Comparison of ENCODE assay signal across 8 cellular contexts in the genomic region with DNA sequence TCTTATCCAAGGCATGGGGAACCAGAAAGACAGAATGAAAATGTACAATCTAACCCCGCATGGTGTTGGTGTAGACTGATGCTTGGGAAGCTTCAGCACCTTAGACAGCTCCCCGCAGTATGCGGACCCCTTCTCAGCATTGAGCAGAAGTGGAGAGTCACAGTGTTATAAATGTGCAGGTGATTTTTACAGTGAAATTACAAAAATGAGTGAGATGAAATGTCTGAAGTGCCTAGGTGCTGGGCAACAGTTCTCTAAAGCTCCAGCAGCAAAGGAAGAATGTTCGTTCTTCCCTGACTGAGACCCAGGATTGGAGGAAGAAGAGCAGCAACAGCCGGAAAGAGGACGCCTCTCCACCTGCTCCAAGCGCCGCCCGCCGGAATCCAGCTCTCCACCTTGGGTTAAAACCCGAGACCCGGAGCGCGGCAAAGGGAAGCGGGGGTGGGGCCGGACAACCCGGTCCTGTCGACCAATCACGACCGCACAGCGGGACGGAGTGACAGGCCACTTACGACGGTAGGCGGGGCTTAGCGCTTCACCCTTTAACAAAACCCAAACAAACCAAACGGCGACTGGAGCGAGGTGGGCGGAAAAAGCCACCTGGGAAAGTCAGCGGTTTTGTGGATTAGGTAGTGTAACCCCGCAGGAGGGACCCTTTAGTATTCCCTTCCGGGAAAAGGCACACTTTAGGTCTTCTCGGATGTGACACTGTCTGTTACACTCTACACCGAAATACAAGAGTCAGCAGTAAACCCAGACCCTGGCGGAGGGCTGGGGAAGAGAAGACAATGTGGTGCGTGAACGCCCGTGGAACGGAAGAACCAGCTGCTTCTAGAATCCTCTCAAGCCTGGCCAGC. TPM values are rescaled to one million over a fixed set of nuclear protein-coding genes. Genes with fewer than 3 reads are reported as not detected.
DNase-seq lines count a peak whose midpoint lies in the region; ATAC-seq, FAIRE-seq and TF ChIP-seq lines count a peak whose summit lies in the region.

A gene (minus strand): TSS at position 403 of the 857 bp plus-strand sequence. CDS start 436 bp downstream, outside the sequence.

- H3K4me1 Mint-ChIP-seq in activated CD4-positive, alpha-beta memory T cell treated with anti-CD3 and anti-CD28 coated beads for 36 hours (ENCODE audit: low read depth): peaks cover 3% of the 10 kb centered on the region

- no TSS peak for BruUV-seq in K562 (replicated peaks; lab: Mats Ljungman, UMichigan)

- no peak for TF ChIP-seq CTCF in K562 (IDR thresholded peaks at IDR 0.05 in 2 of 3, conservative IDR thresholded peaks at IDR 0.05 in 1 of 3; ENCODE audit: insufficient read depth in 2 of 3, low read depth in 1 of 3, low read length in 3 of 3)
- no peak for TF ChIP-seq CTCF in stomach (IDR thresholded peaks at IDR 0.05)

- WGBS in K562 (ENCODE audit: insufficient coverage, low coverage, missing lambda C conversion rate): under 1% methylated on average over 37 of the region's 40 CpGs
- WGBS in stomach, 5 donors: 3 to 4% (median 3%) methylated on average over 40 of the region's 40 CpGs

- H3K4me3 Mint-ChIP-seq in activated CD4-positive, alpha-beta memory T cell treated with anti-CD3 and anti-CD28 coated beads for 36 hours: no peak within 1 kb of the TSS

- peaks cover 0 to 4% of the 10 kb centered on the region in 2 experiments; a peak in 2 of 5 replicates for H3K4me1 ChIP-seq in K562 (replicated peaks in 1 of 2; ENCODE audit: control insufficient read depth in 2 of 2, insufficient read depth in 2 of 2, low read length in 2 of 2)
- H3K4me1 ChIP-seq in stomach: peaks cover 4 to 11% (median 8%) of the 10 kb centered on the region in 4 donors

- H3K9ac ChIP-seq in K562 (ENCODE audit: insufficient read depth in 1 of 2, low read depth in 2 of 2, low read length in 2 of 2): peak within 1 kb of the TSS; percentile 13 to 76; a peak in 3 of 4 replicates

- in situ Hi-C loops in ACHN (cut with HindIII; ENCODE audit: low pct_ligation_motif_present, low pct_unique_long_range_greater_than_20kb, low sequenced_read_pairs): no loop called here
- in situ Hi-C loops in K562 (cut with MboI): loop anchor here (25.0 kb wide), 1 partner anchor 808 kb away; no protein-coding TSS in a partner anchor

- CTCF ChIA-PET in K562 (lab: Yijun Ruan, JAX; ENCODE audit: low intra/inter-chr PET ratio): no interaction called here
- CTCF ChIA-PET in activated CD4-positive, alpha-beta memory T cell treated with anti-CD3 and anti-CD28 coated beads for 36 hours (lab: Charles Lee): no interaction called here

- intact Hi-C loops in K562 (cut with micrococcal nuclease) (loop anchor here (5.0 kb wide), 1 partner anchor 67 kb away; no protein-coding TSS in a partner anchor), stomach (cut with DNase I; ENCODE audit: low total_unique reads) (no loop called here)
- intact Hi-C loops in activated CD4-positive, alpha-beta memory T cell treated with anti-CD3 and anti-CD28 coated beads for 36 hours (cut with micrococcal nuclease): no loop called here

- ATAC-seq in GM18508 (IDR thresholded peaks at IDR 0.05; ENCODE audit: insufficient read depth, unreplicated experiment) (peak; percentile 56), HG03196 (IDR thresholded peaks at IDR 0.05; ENCODE audit: unreplicated experiment) (peak; percentile 66), K562 (peak; percentile 99)

- H3K9me3 ChIP-seq in K562 (replicated peaks; ENCODE audit: control insufficient read depth, insufficient read depth, low read depth, low read length) (no peaks in the 10 kb centered on the region), stomach (no peaks in the 10 kb centered on the region)

- H3K9me3 Mint-ChIP-seq in activated CD4-positive, alpha-beta memory T cell treated with anti-CD3 and anti-CD28 coated beads for 36 hours: peaks cover 4% of the 10 kb centered on the region

- POLR2A ChIA-PET in K562 (lab: Yijun Ruan, JAX): interaction anchor here (0.7 kb wide), 1 partner anchor 34 kb away, joined by 6 read pairs; no protein-coding TSS in a partner anchor
- POLR2A ChIA-PET in activated CD4-positive, alpha-beta memory T cell treated with anti-CD3 and anti-CD28 coated beads for 36 hours (lab: Charles Lee): no interaction called here

- TF ChIP-seq POLR2A in K562 (conservative IDR thresholded peaks at IDR 0.05): no peak
- TF ChIP-seq POLR2A in stomach (IDR thresholded peaks at IDR 0.05): no peak

- H4K20me1 ChIP-seq in K562 (replicated peaks; ENCODE audit: control insufficient read depth, insufficient read depth, low read length): no peaks in the 10 kb centered on the region

- H3K36me3 ChIP-seq in K562 (ENCODE audit: control insufficient read depth, insufficient read depth, low read length) (no peaks in the 10 kb centered on the region), stomach (no peaks in the 10 kb centered on the region)

- TF ChIP-seq EP300 in K562 (IDR thresholded peaks at IDR 0.05; ENCODE audit: low read length): no peak
- TF ChIP-seq EP300 in stomach (IDR thresholded peaks at IDR 0.05): no peak

- no peaks in the 10 kb centered on the region for H3K36me3 Mint-ChIP-seq in activated CD4-positive, alpha-beta memory T cell treated with anti-CD3 and anti-CD28 coated beads for 36 hours

- H3K4me2 ChIP-seq in K562 (ENCODE audit: insufficient read depth, low read length): peak within 1 kb of the TSS; percentile 80

- no peaks in the 10 kb centered on the region for H3K27me3 ChIP-seq in K562 (ENCODE audit: control insufficient read depth in 2 of 2, insufficient read depth in 2 of 2, low read length in 2 of 2)
- peaks cover 0 to 13% (median 7%) of the 10 kb centered on the region in 3 donors for H3K27me3 ChIP-seq in stomach

- DNase-seq in ACHN (peak; percentile 35), NCI-H748 (lab: John Stamatoyannopoulos, UW; ENCODE audit: unreplicated experiment) (peak; percentile 98), K562 (ENCODE audit: extremely low read depth in 1 of 4, low spot score in 3 of 4) (peak; percentile 81 to 88 (median 84)), iris pigment epithelial cell (ENCODE audit: low read depth) (peak; percentile 59), stomach (peak; percentile 36)
- no peak for DNase-seq in activated CD4-positive, alpha-beta memory T cell treated with anti-CD3 and anti-CD28 coated beads for 36 hours

- H3K4me3 ChIP-seq in K562 (peak within 1 kb of the TSS; percentile 36), stomach (peak within 1 kb of the TSS; percentile 11 to 40 (median 27))

- H3K27ac ChIP-seq in K562 (ENCODE audit: extremely low read depth, low read depth, low read length) (peak within 1 kb of the TSS; percentile 49; the same call in 2 of the 3 replicates), stomach (no peak within 1 kb of the TSS)

- TF ChIP-seq RAD21 in K562 (CRISPR knock-in tag; conservative IDR thresholded peaks at IDR 0.05 in 1 of 2, IDR thresholded peaks at IDR 0.05 in 1 of 2): no peak

- H2AFZ ChIP-seq in K562 (ENCODE audit: low read depth, low read length): peak within 1 kb of the TSS; percentile 84

- H3K27ac Mint-ChIP-seq in activated CD4-positive, alpha-beta memory T cell treated with anti-CD3 and anti-CD28 coated beads for 36 hours: no peak within 1 kb of the TSS

- H3K9me1 ChIP-seq in K562 (ENCODE audit: control insufficient read depth, insufficient read depth, low read length): no peaks in the 10 kb centered on the region

- H3K79me2 ChIP-seq in K562 (ENCODE audit: control insufficient read depth, insufficient read depth, low read length): no peaks in the 10 kb centered on the region

- H3K27me3 Mint-ChIP-seq in activated CD4-positive, alpha-beta memory T cell treated with anti-CD3 and anti-CD28 coated beads for 36 hours: peaks cover 10% of the 10 kb centered on the region

- FAIRE-seq in K562 (lab: Jason Lieb, UNC): peak; percentile 73

TF ChIP-seq in K562, 482 proteins besides CTCF, POLR2A, EP300 and RAD21 (continues in another document):
- TF ChIP-seq, protein P1, sequence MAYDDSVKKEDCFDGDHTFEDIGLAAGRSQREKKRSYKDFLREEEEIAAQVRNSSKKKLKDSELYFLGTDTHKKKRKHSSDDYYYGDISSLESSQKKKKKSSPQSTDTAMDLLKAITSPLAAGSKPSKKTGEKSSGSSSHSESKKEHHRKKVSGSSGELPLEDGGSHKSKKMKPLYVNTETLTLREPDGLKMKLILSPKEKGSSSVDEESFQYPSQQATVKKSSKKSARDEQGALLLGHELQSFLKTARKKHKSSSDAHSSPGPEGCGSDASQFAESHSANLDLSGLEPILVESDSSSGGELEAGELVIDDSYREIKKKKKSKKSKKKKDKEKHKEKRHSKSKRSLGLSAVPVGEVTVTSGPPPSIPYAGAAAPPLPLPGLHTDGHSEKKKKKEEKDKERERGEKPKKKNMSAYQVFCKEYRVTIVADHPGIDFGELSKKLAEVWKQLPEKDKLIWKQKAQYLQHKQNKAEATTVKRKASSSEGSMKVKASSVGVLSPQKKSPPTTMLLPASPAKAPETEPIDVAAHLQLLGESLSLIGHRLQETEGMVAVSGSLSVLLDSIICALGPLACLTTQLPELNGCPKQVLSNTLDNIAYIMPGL (CRISPR knock-in tag; IDR thresholded peaks at IDR 0.05): no peak

RNA-seq across cellular contexts. Expression of the gene that starts here (rescaled TPM):
- total RNA-seq in K562 (2011; cell fraction: chromatin; rRNA removed; ENCODE audit: low replicate concordance): 0.12 and 0.63 TPM in 2 replicates
- total RNA-seq in K562 (2011; cell fraction: nucleolus; rRNA removed): 0.17 TPM in 1 of 2 replicates, not detected in the other
- total RNA-seq in K562 (2011; cell fraction: nucleoplasm; rRNA removed): 0.08 and 0.15 TPM in 2 replicates
- 0.04 TPM in 1 of 2 replicates, not detected in the other for total RNA-seq in K562 (2014; rRNA removed)
- total RNA-seq in K562 (2014; rRNA removed; fragmentation: Illumina TruSeq; extraction: Trizol): 0.07 and 0.29 TPM in 2 replicates
- 0.04 and 0.07 TPM in 2 replicates for total RNA-seq in K562 (2015; rRNA removed; fragmentation: Illumina TruSeq; extraction: Trizol)
- total RNA-seq in K562 (2021): 0.11 TPM in 1 of 2 replicates, not detected in the other
- 0.11 and 0.14 TPM in 2 replicates for polyA plus RNA-seq in K562 (2011; rRNA removed)
- polyA plus RNA-seq in K562 (2011; cell fraction: cytosol; rRNA removed): 0.01 TPM in 2 replicates
- 0.03 TPM in 2 replicates for polyA plus RNA-seq in K562 (2011; cell fraction: nucleus; rRNA removed)
- polyA plus RNA-seq in K562 (2012): 0.05 and 0.06 TPM in 2 replicates
- 0.01 and 0.06 TPM in 2 replicates for polyA plus RNA-seq in K562 (2014; fragmentation: Illumina TruSeq; extraction: Trizol)
- under 1 TPM; 0.08 to 0.10 TPM for polyA plus RNA-seq in K562 (2014; fragmentation: Nextera tagmentation; extraction: Ambion mirVana)
- polyA plus RNA-seq in K562 (2014; rRNA removed): 0.07 and 0.08 TPM in 2 replicates
- 0.07 and 0.12 TPM in 2 replicates for polyA minus RNA-seq in K562 (2011; rRNA and poly(A)+ RNA removed)
- polyA minus RNA-seq in K562 (2011; cell fraction: cytosol; rRNA and poly(A)+ RNA removed): not detected in 2 replicates
- 0.11 and 0.13 TPM in 2 replicates for polyA minus RNA-seq in K562 (2011; cell fraction: nucleus; rRNA and poly(A)+ RNA removed)
- under 1 TPM in 1 of 5 donors, not detected in 4; 0.18 TPM for total RNA-seq in stomach
- polyA plus RNA-seq in stomach: under 1 TPM in 1 of 3 donors, not detected in 2; 0.06 TPM
- total RNA-seq in activated CD4-positive, alpha-beta memory T cell treated with anti-CD3 and anti-CD28 coated beads for 36 hours: not detected

Comparison
In these comparisons a context has a peak if more than half of its experiments do, and no peak if none do; other contexts are left out.
1. Peak in DNase-seq, ATAC-seq, H3K4me3 ChIP-seq, H3K27ac ChIP-seq, H3K9ac ChIP-seq and H3K4me2 ChIP-seq in K562; RNA of the gene not detected or under 1 TPM.
2. Peak in DNase-seq and H3K4me3 ChIP-seq in stomach; RNA of the gene not detected or under 1 TPM.